Comparison of ENCODE assay signal across 1 cellular context in the genomic region with DNA sequence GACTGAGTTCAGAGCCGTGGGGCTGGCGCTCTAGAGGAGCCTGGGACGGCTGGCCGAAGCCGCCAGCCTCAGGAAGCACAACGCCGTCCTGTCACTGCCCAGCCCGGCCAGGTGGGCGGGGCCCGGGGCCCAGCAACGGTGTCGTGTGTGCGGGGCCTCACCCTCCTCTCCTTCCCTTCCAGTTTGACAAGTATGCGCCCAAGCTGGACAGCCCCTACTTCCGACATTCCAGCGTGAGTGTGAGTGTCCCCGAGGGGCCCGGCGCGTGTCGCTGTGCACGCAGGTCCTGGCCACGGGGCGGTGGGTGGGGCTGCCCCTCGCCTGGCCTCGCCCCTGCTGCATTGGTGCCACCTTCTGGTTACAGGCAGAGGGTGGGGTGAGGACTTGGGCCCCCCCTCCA.
TF ChIP-seq lines count a peak whose summit lies in the region.

No MANE protein-coding gene starts in this region.

TF ChIP-seq in HCT116, 20 proteins besides CTCF, POLR2A, EP300 and RAD21 (continued from another document):
- TF ChIP-seq ELF1 (IDR thresholded peaks at IDR 0.05; ENCODE audit: borderline replicate concordance, low read depth), result no peak
